Comparison of ENCODE assay signal across 8 cellular contexts in the genomic region with DNA sequence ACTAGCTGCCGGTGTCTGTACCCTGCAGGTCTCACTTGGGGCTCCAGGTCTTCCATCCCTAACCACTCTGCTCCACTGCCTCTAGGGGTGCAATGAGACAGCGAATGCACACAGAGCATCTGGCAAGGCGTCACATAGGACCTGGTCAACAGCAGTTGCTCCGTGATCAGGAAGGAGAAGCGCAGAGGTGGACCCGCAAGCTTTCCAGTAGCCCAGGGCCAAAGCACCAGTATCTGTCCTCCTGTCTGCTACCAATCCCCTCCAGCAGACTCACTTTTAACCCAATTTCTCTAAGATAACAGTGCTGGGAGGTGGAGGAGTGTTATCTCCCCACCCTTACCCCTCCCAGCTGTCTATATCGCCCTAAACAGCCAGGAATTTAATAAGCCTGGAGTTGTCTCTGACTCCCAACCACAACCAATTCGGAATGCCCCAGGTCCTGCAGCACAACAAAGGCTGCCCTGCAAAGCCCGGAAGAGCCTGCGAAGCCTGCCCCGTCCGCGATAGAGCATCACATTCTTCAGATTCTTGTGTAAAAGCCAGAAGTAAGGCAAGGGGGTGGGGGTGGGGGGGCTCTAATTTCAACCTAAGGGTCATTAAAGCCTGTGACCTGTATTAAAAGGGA. TPM values are rescaled to one million over a fixed set of nuclear protein-coding genes. Genes with fewer than 3 reads are reported as not detected.
DNase-seq lines count a peak whose midpoint lies in the region; ATAC-seq and TF ChIP-seq lines count a peak whose summit lies in the region.

No MANE protein-coding gene starts in this region.

- H3K4me1 ChIP-seq in Peyer's patch = peaks cover 44 to 100% (median 87%) of the 10 kb centered on the region in 4 donors
- H3K4me1 ChIP-seq in lung (ENCODE audit: control insufficient read depth in 2 of 2, insufficient read depth in 2 of 2, low read length in 2 of 2) = peaks cover 60 to 64% of the 10 kb centered on the region in 2 donors

- no peak for ATAC-seq in lung (ENCODE audit: insufficient read depth, low FRiP score)
- no peak for ATAC-seq in HG02840 (IDR thresholded peaks at IDR 0.05; ENCODE audit: low FRiP score, unreplicated experiment)
- no peak for ATAC-seq in GM19035 (IDR thresholded peaks at IDR 0.05; ENCODE audit: unreplicated experiment)
- no peak for ATAC-seq in GM21576 (IDR thresholded peaks at IDR 0.05; ENCODE audit: unreplicated experiment)

- no peaks in the 10 kb centered on the region for H3K9me3 ChIP-seq in Peyer's patch
- H3K9me3 ChIP-seq in lung (ENCODE audit: control insufficient read depth in 2 of 2, insufficient read depth in 1 of 2, low read length in 1 of 2) = no peaks in the 10 kb centered on the region

- DNase-seq in EH (ENCODE audit: low read depth) = peak; percentile 95
- DNase-seq in Peyer's patch = peak in 1 of 3 donors; percentile 66
- no peak for DNase-seq in lung (ENCODE audit: low spot score)
- no peak for DNase-seq in superior temporal gyrus (ENCODE audit: extremely low spot score)

- H3K27me3 ChIP-seq in Peyer's patch = no peaks in the 10 kb centered on the region
- H3K27me3 ChIP-seq in lung (ENCODE audit: control insufficient read depth, insufficient read depth) = no peaks in the 10 kb centered on the region

- H3K36me3 Mint-ChIP-seq in dendritic cell treated with granulocyte-macrophage colony-stimulating factor and Interleukin-4, amounts not matched to agents 40 ng/mL and 50 ng/mL, for 4 days (ENCODE audit: low read depth) = peaks cover 51% of the 10 kb centered on the region

- peak overlapping the region in 3 of 4 donors; percentile 14 to 27 (median 23) for H3K4me3 ChIP-seq in Peyer's patch
- no peak overlapping the region for H3K4me3 ChIP-seq in lung

- no peaks in the 10 kb centered on the region for H3K9me3 Mint-ChIP-seq in dendritic cell treated with granulocyte-macrophage colony-stimulating factor and Interleukin-4, amounts not matched to agents 40 ng/mL and 50 ng/mL, for 4 days

- H3K27me3 Mint-ChIP-seq in dendritic cell treated with granulocyte-macrophage colony-stimulating factor and Interleukin-4, amounts not matched to agents 40 ng/mL and 50 ng/mL, for 4 days = no peaks in the 10 kb centered on the region

- peaks cover 97% of the 10 kb centered on the region for H3K4me1 Mint-ChIP-seq in dendritic cell treated with granulocyte-macrophage colony-stimulating factor and Interleukin-4, amounts not matched to agents 40 ng/mL and 50 ng/mL, for 4 days (ENCODE audit: low read depth)

- TF ChIP-seq POLR2A in Peyer's patch (IDR thresholded peaks at IDR 0.05) = no peak

- peak overlapping the region; percentile 69 to 100 (median 98) for H3K27ac ChIP-seq in Peyer's patch
- H3K27ac ChIP-seq in lung (ENCODE audit: low read depth in 1 of 2, low read length in 1 of 2) = peak overlapping the region; percentile 83 to 87

- no peak overlapping the region for H3K4me3 Mint-ChIP-seq in dendritic cell treated with granulocyte-macrophage colony-stimulating factor and Interleukin-4, amounts not matched to agents 40 ng/mL and 50 ng/mL, for 4 days

- intact Hi-C loops in dendritic cell treated with granulocyte-macrophage colony-stimulating factor and Interleukin-4, amounts not matched to agents 40 ng/mL and 50 ng/mL, for 4 days (cut with micrococcal nuclease) = no loop called here

- 34 to 58% methylated on average over 13 of the region's 13 CpGs for WGBS in lung, 2 donors

- TF ChIP-seq CTCF in Peyer's patch (IDR thresholded peaks at IDR 0.05) (peak in 4 of 6 experiments; percentile 5 to 56 (median 38)), lung (IDR thresholded peaks at IDR 0.05; ENCODE audit: control extremely low read depth, extremely low read depth) (peak; percentile 4)

- H3K27ac Mint-ChIP-seq in dendritic cell treated with granulocyte-macrophage colony-stimulating factor and Interleukin-4, amounts not matched to agents 40 ng/mL and 50 ng/mL, for 4 days = peak overlapping the region; percentile 48

- H3K36me3 ChIP-seq in Peyer's patch (no peaks in the 10 kb centered on the region), lung (ENCODE audit: control insufficient read depth in 2 of 2, insufficient read depth in 2 of 2, low read length in 2 of 2) (peaks cover 0 to 3% of the 10 kb centered on the region in 2 donors)

RNA-seq across cellular contexts. Expression of a gene that starts 19.3 kb away (rescaled TPM):
- 100 to 1,000 TPM; 337 to 553 (median 433) TPM for total RNA-seq in Peyer's patch
- total RNA-seq in lung = 100 to 1,000 TPM; 398 to 667 TPM
- polyA plus RNA-seq in lung = 100 to 1,000 TPM; 184 to 266 TPM
